ENCODE assay signal across 21 cellular contexts in the genomic region with DNA sequence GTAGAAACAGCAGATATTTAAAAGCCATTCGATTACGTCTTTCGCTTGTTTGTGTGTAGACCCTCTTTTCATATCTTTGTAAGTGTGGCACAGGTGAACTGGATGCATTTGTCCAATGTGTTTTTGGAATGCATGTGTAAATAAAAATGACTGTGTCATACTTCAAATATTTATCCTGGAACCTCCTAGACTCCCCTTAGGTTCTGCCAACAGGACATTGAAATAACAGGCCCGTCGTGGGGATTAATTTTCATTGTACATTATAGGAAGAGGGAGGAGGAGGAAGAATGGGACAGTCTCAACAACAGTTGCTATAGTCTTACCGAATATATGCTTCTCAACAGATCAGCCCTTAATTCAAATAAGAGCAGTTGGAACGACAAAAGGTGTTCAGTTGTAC.
"Had no signal": no experiment of that assay in that cellular context is flagged by ENCODE, and none has a peak within 500 bp of the region (broad histone marks: within the 10 kb centered on the region; RNA-seq: fewer than 3 reads in every experiment).

No MANE protein-coding gene starts in this region.

- H3K9me2 ChIP-seq: SK-N-SH had no signal

- DNase-seq: KBM-7, MG63, NCI-H1092, NCI-H1105 treated with DMSO at 0.1 percent for 48 hours, NCI-H1417 treated with DMSO at 0.1 percent for 48 hours, NCI-H187, NCI-H2029, NCI-H2081 treated with DMSO at 0.1 percent for 48 hours, NCI-H2171, NCI-H226, NCI-H446, NCI-H510A, NCI-H524 treated with DMSO at 0.1 percent for 48 hours, NCI-H69, NCI-H774, SHP77, SK-N-SH, SW 1271, T-cell had no signal

- H3K4me3 Mint-ChIP-seq: T-cell had no signal

- H3K27ac Mint-ChIP-seq: T-cell had no signal

- H3K36me3 Mint-ChIP-seq: T-cell had no signal

- H3K9ac ChIP-seq: SK-N-SH had no signal

- H3K4me2 ChIP-seq: SK-N-SH had no signal

- ATAC-seq: Panc1, T-cell had no signal

- H3K36me3 ChIP-seq: MG63 had no signal

- H3K4me3 ChIP-seq: MG63 had no signal

- H3K9me3 ChIP-seq: MG63, SK-N-SH had no signal

- H3K27ac ChIP-seq: RWPE1 had no signal
